9 cellular contexts compared by ENCODE assay signal in the genomic region with DNA sequence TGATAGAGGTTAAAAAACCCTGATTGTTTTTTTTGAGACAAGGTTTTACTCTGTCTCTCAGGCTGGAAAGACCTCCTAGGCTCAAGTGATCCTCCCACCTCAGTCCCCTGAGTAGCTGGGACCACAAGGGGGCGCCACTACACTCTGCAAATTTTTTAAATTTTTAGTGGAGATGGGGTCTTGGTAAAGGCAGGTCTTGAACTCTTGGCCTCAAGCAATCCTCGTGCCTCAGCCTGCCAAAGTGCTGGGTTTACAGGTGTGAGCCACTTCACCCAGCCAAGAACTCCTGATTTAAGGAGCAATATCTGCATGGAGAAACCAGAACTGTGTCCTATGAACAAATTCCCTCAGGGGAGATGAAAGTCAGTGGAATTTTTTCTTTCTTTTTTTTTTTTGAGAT. TPM values are rescaled to one million over a fixed set of nuclear protein-coding genes. Genes with fewer than 3 reads are reported as not detected.
DNase-seq lines count a peak whose midpoint lies in the region; ATAC-seq and TF ChIP-seq lines count a peak whose summit lies in the region.
"Had no signal": no experiment of that assay in that cellular context is flagged by ENCODE, and none has a peak within 500 bp of the region (broad histone marks: within the 10 kb centered on the region; RNA-seq: fewer than 3 reads in every experiment).

No MANE protein-coding gene starts in this region.

- in situ Hi-C loops in SK-MEL-5 (cut with HindIII; ENCODE audit: low pct_unique_long_range_greater_than_20kb, low sequenced_read_pairs) = no loop called here

- intact Hi-C loops in right cardiac atrium (cut with DNase I) = no loop called here

- H3K27ac ChIP-seq in right cardiac atrium (ENCODE audit: low read length) = no peak overlapping the region
- H3K27ac ChIP-seq: HL-60 had no signal

- 3% methylated on average over 2 of the region's 2 CpGs for WGBS in right cardiac atrium

- no peaks in the 10 kb centered on the region for H3K9me3 ChIP-seq in right cardiac atrium (ENCODE audit: control insufficient read depth, low read length)

- H3K4me3 ChIP-seq in BJ (ENCODE audit: low read depth, low read length) = no peak overlapping the region
- no peak overlapping the region for H3K4me3 ChIP-seq in right cardiac atrium (ENCODE audit: low read length)

- no peaks in the 10 kb centered on the region for H3K4me1 ChIP-seq in right cardiac atrium (ENCODE audit: control insufficient read depth, insufficient read depth, low read length)

- no peak for ATAC-seq in right cardiac atrium

- POLR2A ChIA-PET in BJ (lab: Charles Lee) = no interaction called here

- peak; percentile 84 for TF ChIP-seq CTCF in BJ (IDR thresholded peaks at IDR 0.05; ENCODE audit: insufficient read depth, low read depth, low read length)

- DNase-seq in BJ (ENCODE audit: low read depth) (no peak), HK-2 (ENCODE audit: unreplicated experiment) (peak; percentile 57), SK-MEL-5 (ENCODE audit: low read depth, low spot score) (peak; percentile 84), right cardiac atrium (peak; percentile 40 to 69 (median 66)), putamen (ENCODE audit: low spot score) (no peak), cerebellum (ENCODE audit: low spot score) (no peak)
- peak; percentile 67 for DNase-seq in activated gamma-delta T cell treated with anti-CD3 and anti-CD28 coated beads, Interleukin-2, amount 50 U/mL, for 16 hours (ENCODE audit: low read depth)
- peak; percentile 77 for DNase-seq in stimulated activated CD4-positive, alpha-beta T cell treated with anti-CD3 and anti-CD28 coated beads, Interleukin-4, amount 100 ng/mL, for 24 hours

- H3K36me3 ChIP-seq in BJ (ENCODE audit: control insufficient read depth, insufficient read depth, low read length) = no peaks in the 10 kb centered on the region

- CTCF ChIA-PET in BJ (lab: Yijun Ruan, JAX) = interaction anchor here (0.6 to 2.1 kb wide), 8 partner anchors 233 to 724 kb away, joined by 3 to 10 read pairs (median 3); no protein-coding TSS in a partner anchor

- no peaks in the 10 kb centered on the region for H3K27me3 ChIP-seq in BJ (ENCODE audit: control insufficient read depth, insufficient read depth, low read length)
- H3K27me3 ChIP-seq in right cardiac atrium (ENCODE audit: control insufficient read depth, insufficient read depth) = no peaks in the 10 kb centered on the region

RNA-seq across cellular contexts. Expression of a gene that starts 7.3 kb away (rescaled TPM):
- polyA plus RNA-seq in BJ (2011; rRNA removed) (15.9 and 23.4 TPM in 2 replicates), right cardiac atrium (8.6 TPM)
- 14.8 and 19.7 TPM in 2 replicates for polyA minus RNA-seq in BJ (2011; rRNA and poly(A)+ RNA removed)
- total RNA-seq in SK-MEL-5 (2014; rRNA removed; shearing (Covaris generic)) = 38.2 and 39.6 TPM in 2 replicates
- 18.0 and 23.7 TPM in 2 replicates for polyA plus RNA-seq in SK-MEL-5 (2015; cell fraction: cytosol; rRNA removed)
- 25.4 and 27.0 TPM in 2 replicates for polyA plus RNA-seq in SK-MEL-5 (2015; cell fraction: nucleus; rRNA removed)
- total RNA-seq in right cardiac atrium (10 to 100 TPM; 24.3 to 29.4 (median 26.5) TPM), cerebellum (64.1 TPM)

RNA-seq across cellular contexts. Expression of a gene that starts 11.9 kb away (rescaled TPM):
- polyA plus RNA-seq in BJ (2011; rRNA removed) (23.2 and 24.8 TPM in 2 replicates), right cardiac atrium (15.4 TPM)
- 14.3 and 24.6 TPM in 2 replicates for polyA minus RNA-seq in BJ (2011; rRNA and poly(A)+ RNA removed)
- total RNA-seq in SK-MEL-5 (2014; rRNA removed; shearing (Covaris generic)) = 41.4 and 47.1 TPM in 2 replicates
- 32.7 and 36.5 TPM in 2 replicates for polyA plus RNA-seq in SK-MEL-5 (2015; cell fraction: cytosol; rRNA removed)
- polyA plus RNA-seq in SK-MEL-5 (2015; cell fraction: nucleus; rRNA removed) = 37.9 and 40.1 TPM in 2 replicates
- total RNA-seq in right cardiac atrium (10 to 100 TPM; 14.8 to 17.1 (median 16.6) TPM), cerebellum (12.7 TPM)

Comparison
In these comparisons a context has a peak if more than half of its experiments do, and no peak if none do; other contexts are left out.
1. DNase-seq: peak in HK-2 (single experiment), SK-MEL-5 (single experiment), activated gamma-delta T cell treated with anti-CD3 and anti-CD28 coated beads, Interleukin-2, amount 50 U/mL, for 16 hours (single experiment), right cardiac atrium (3 of 3) and stimulated activated CD4-positive, alpha-beta T cell treated with anti-CD3 and anti-CD28 coated beads, Interleukin-4, amount 100 ng/mL, for 24 hours (single experiment); none in BJ (single experiment), putamen (single experiment) and cerebellum (single experiment).